ENCODE assay signal across 13 cellular contexts in the genomic region with DNA sequence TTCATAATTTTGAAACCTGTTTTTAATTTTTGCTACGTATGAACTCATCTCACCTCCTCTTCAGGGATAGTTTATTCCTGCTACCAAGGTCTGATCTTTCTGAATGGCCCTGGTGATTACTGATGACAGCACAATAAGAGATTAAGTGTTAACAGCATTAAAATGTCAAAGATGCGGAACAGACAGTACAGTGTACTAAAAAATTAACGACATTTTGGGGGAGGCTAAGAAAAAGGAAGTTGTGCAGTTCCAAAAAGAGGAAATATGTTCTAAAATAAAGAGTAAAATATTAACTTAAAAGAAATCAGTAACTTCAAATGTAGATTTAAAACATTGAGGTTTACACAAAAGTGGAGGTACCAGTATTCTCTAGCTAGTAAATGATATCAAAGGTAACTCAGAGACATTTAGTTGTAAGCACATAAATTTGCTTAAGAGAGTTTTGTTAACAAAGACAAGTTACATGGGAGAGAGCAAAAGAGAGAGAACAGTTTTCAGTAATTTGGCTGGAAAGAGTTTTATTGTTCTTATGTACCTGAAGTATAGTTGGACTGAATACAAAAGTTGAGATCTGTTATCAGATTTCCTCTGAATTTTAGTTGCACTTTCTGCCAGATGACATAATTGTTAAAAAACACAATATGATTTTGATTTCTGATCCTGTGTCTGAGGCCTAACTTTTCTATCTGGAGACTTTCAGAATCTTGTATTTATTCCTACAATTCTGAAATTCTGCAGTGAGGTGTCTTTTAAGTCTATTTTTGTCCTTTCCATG. TPM values are rescaled to one million over a fixed set of nuclear protein-coding genes. Genes with fewer than 3 reads are reported as not detected.
DNase-seq lines count a peak whose midpoint lies in the region; ATAC-seq and TF ChIP-seq lines count a peak whose summit lies in the region.
"Had no signal": no experiment of that assay in that cellular context is flagged by ENCODE, and none has a peak within 500 bp of the region (broad histone marks: within the 10 kb centered on the region; RNA-seq: fewer than 3 reads in every experiment).

No MANE protein-coding gene starts in this region.

- H3K36me3 Mint-ChIP-seq in activated CD4-positive, alpha-beta T cell treated with anti-CD3 and anti-CD28 coated beads for 36 hours (ENCODE audit: low read depth): peaks cover 4% of the 10 kb centered on the region

- no peaks in the 10 kb centered on the region for H3K36me3 ChIP-seq in stomach
- no peaks in the 10 kb centered on the region for H3K36me3 ChIP-seq in ascending aorta
- H3K36me3 ChIP-seq: cardiac muscle cell had no signal

- peaks cover 68% of the 10 kb centered on the region for H3K4me1 Mint-ChIP-seq in activated CD4-positive, alpha-beta T cell treated with anti-CD3 and anti-CD28 coated beads for 36 hours

- ATAC-seq in activated CD4-positive, alpha-beta T cell treated with anti-CD3 and anti-CD28 coated beads for 36 hours: no peak
- ATAC-seq in HG02763 (IDR thresholded peaks at IDR 0.05; ENCODE audit: unreplicated experiment) (no peak), HG03469 (IDR thresholded peaks at IDR 0.05; ENCODE audit: unreplicated experiment) (no peak)
- ATAC-seq: activated CD4-positive, CD25-positive, alpha-beta regulatory T cell treated with anti-CD3 and anti-CD28 coated beads, Interleukin-2, amount 50 U/mL, for 24 hours had no signal

- no peaks in the 10 kb centered on the region for H3K9me3 ChIP-seq in stomach
- H3K9me3 ChIP-seq in ascending aorta: no peaks in the 10 kb centered on the region

- intact Hi-C loops in activated CD4-positive, alpha-beta T cell treated with anti-CD3 and anti-CD28 coated beads for 36 hours (cut with DNase I, micrococcal nuclease): no loop called here
- intact Hi-C loops in stomach (cut with DNase I; ENCODE audit: low total_unique reads): no loop called here
- intact Hi-C loops in ascending aorta (cut with DNase I): no loop called here

- no peak for TF ChIP-seq POLR2A in stomach (IDR thresholded peaks at IDR 0.05)

- H3K27ac ChIP-seq in stomach (peak overlapping the region in 4 of 5 donors; percentile 19 to 53 (median 47)), ascending aorta (peak overlapping the region in 1 of 2 donors; percentile 24)
- H3K27ac ChIP-seq: 22Rv1, cardiac muscle cell had no signal

- H3K27ac Mint-ChIP-seq in activated CD4-positive, alpha-beta T cell treated with anti-CD3 and anti-CD28 coated beads for 36 hours: peak overlapping the region; percentile 77

- no peak for DNase-seq in activated CD4-positive, alpha-beta T cell treated with anti-CD3 and anti-CD28 coated beads for 36 hours
- no peak for DNase-seq in activated CD4-positive, alpha-beta T cell treated with anti-CD3 and anti-CD28 coated beads for 4 hours
- peak; percentile 17 for DNase-seq in SKM-1 (lab: John Stamatoyannopoulos, UW; ENCODE audit: unreplicated experiment)
- peak; percentile 34 for DNase-seq in germinal center (ENCODE audit: low spot score)
- no peak for DNase-seq in stomach
- no peak for DNase-seq in ascending aorta (ENCODE audit: low spot score in 2 of 2)
- DNase-seq: retina had no signal

- no peak overlapping the region for H3K4me3 ChIP-seq in stomach
- no peak overlapping the region for H3K4me3 ChIP-seq in ascending aorta
- H3K4me3 ChIP-seq: cardiac muscle cell had no signal

- TF ChIP-seq CTCF in stomach (IDR thresholded peaks at IDR 0.05) (no peak), ascending aorta (IDR thresholded peaks at IDR 0.05) (no peak)

- CTCF ChIA-PET in activated CD4-positive, alpha-beta T cell treated with anti-CD3 and anti-CD28 coated beads for 36 hours (lab: Charles Lee): no interaction called here

- no peak for TF ChIP-seq EP300 in stomach (IDR thresholded peaks at IDR 0.05)

- no peaks in the 10 kb centered on the region for H3K4me1 ChIP-seq in stomach
- H3K4me1 ChIP-seq in ascending aorta: no peaks in the 10 kb centered on the region

- H3K4me3 Mint-ChIP-seq in activated CD4-positive, alpha-beta T cell treated with anti-CD3 and anti-CD28 coated beads for 36 hours: peak overlapping the region; percentile 34

- H3K27me3 ChIP-seq in stomach (no peaks in the 10 kb centered on the region), ascending aorta (no peaks in the 10 kb centered on the region)
- H3K27me3 ChIP-seq: cardiac muscle cell had no signal

- H3K9me3 Mint-ChIP-seq in activated CD4-positive, alpha-beta T cell treated with anti-CD3 and anti-CD28 coated beads for 36 hours (ENCODE audit: low read depth): peaks cover 5% of the 10 kb centered on the region

- no peaks in the 10 kb centered on the region for H3K27me3 Mint-ChIP-seq in activated CD4-positive, alpha-beta T cell treated with anti-CD3 and anti-CD28 coated beads for 36 hours

- WGBS in stomach, 5 donors: 39 to 64% (median 63%) methylated on average over 3 of the region's 3 CpGs

- POLR2A ChIA-PET in activated CD4-positive, alpha-beta T cell treated with anti-CD3 and anti-CD28 coated beads for 36 hours (lab: Charles Lee): interaction anchor here (0.6 kb wide), 1 partner anchor 86 kb away, joined by 3 read pairs; no protein-coding TSS in a partner anchor

RNA-seq across cellular contexts. Expression of a gene that starts 4.2 kb away (rescaled TPM):
- 1 to 10 TPM; 3.1 to 3.8 TPM for total RNA-seq in activated CD4-positive, alpha-beta T cell treated with anti-CD3 and anti-CD28 coated beads for 36 hours
- total RNA-seq in stomach (1 to 10 TPM in 1 of 5 donors, not detected in 4; 1.7 TPM), ascending aorta (not detected)
- polyA plus RNA-seq in stomach: 1 to 10 TPM in 2 of 3 donors, not detected in 1; 1.0 to 3.5 TPM
- total RNA-seq: cardiac muscle cell, NCI-H460 had no signal
- polyA plus RNA-seq: cardiac muscle cell had no signal

RNA-seq across cellular contexts. Expression of a gene that starts 23.6 kb away (rescaled TPM):
- total RNA-seq in activated CD4-positive, alpha-beta T cell treated with anti-CD3 and anti-CD28 coated beads for 36 hours: 100 to 1,000 TPM in 1 of 2 experiments, 10 to 100 TPM in 1; 97.9 to 127 TPM
- total RNA-seq in stomach (10 to 100 TPM in 2 of 5 donors, 1 to 10 TPM in 2, not detected in 1; 2.2 to 15.4 (median 10.0) TPM), ascending aorta (1.3 TPM)
- polyA plus RNA-seq in stomach: 1 to 10 TPM; 2.1 to 3.4 (median 2.9) TPM
- total RNA-seq: cardiac muscle cell, NCI-H460 had no signal
- polyA plus RNA-seq: cardiac muscle cell had no signal

Comparison
In these comparisons a context has a peak if more than half of its experiments do, and no peak if none do; other contexts are left out.
1. DNase-seq: peak in SKM-1 (single experiment) and germinal center (single experiment); none in activated CD4-positive, alpha-beta T cell treated with anti-CD3 and anti-CD28 coated beads for 36 hours (single experiment), activated CD4-positive, alpha-beta T cell treated with anti-CD3 and anti-CD28 coated beads for 4 hours (0 of 2), stomach (single experiment) and ascending aorta (0 of 2).
2. RNA of a gene that starts 23.6 kb away (total RNA-seq): 97.9 to 127 TPM in activated CD4-positive, alpha-beta T cell treated with anti-CD3 and anti-CD28 coated beads for 36 hours; 2.2 to 15.4 TPM in stomach and 1.3 TPM in ascending aorta (single experiment); every median in the first group is over 4 times any median in the second.